In genomic region chr22:39375646-39376045, GRCh38 we compare ENCODE assay signal across 37 cellular contexts. TPM values are rescaled to one million over a fixed set of nuclear protein-coding genes. Genes with fewer than 3 reads are reported as not detected.
"Had no signal": no experiment of that assay in that cellular context is flagged by ENCODE, and none has a peak within 500 bp of the region (broad histone marks: within the 10 kb centered on the region; RNA-seq: fewer than 3 reads in every experiment).

No MANE protein-coding gene starts in this region.

- H3K27ac Mint-ChIP-seq: activated B cell treated with CpG ODN at 0.5 μM for 24 hours; activated CD4-positive, alpha-beta memory T cell treated with anti-CD3 and anti-CD28 coated beads for 36 hours; activated CD4-positive, alpha-beta T cell treated with anti-CD3 and anti-CD28 coated beads, Interleukin-2, amount 10 ng/mL, durations not matched to agents 24 days and 14 days; activated CD8-positive, alpha-beta T cell treated with anti-CD3 and anti-CD28 coated beads for 36 hours; activated naive CD4-positive, alpha-beta T cell treated with anti-CD3 and anti-CD28 coated beads for 36 hours; activated naive CD8-positive, alpha-beta T cell treated with anti-CD3 and anti-CD28 coated beads for 36 hours; activated T-cell treated with anti-CD3 and anti-CD28 coated beads, Interleukin-2, amount 50 U/mL, for 72 hours; activated T-helper 1 cell treated with anti-CD3 and anti-CD28 coated beads, Interleukin-12 subunit alpha, Interleukin-12 subunit beta, Interleukin-2, Interleukin-4 antibody, amounts not matched to agents 30 ng/mL and 10 ng/mL and 1 ng/mL, durations not matched to agents 14 hours and 24 hours and 36 hours; activated T-helper 17 cell treated with anti-CD3 and anti-CD28 coated beads, Interleukin-2, amount 50 U/mL, for 72 hours; T-helper 1 cell treated with Interleukin-12 subunit alpha and Interleukin-12 subunit beta and Interleukin-4 antibody, amounts not matched to agents 30 μg/mL and 1 μg/mL, for 36 hours; T-helper 2 cell treated with Interferon-gamma antibody and Interleukin-4, amounts not matched to agents 5 μg/mL and 100 μg/mL, for 36 hours had no signal

- H3K4me3 Mint-ChIP-seq: activated B cell treated with CpG ODN at 0.5 μM for 24 hours; activated CD4-positive, alpha-beta memory T cell treated with anti-CD3 and anti-CD28 coated beads for 36 hours; activated CD4-positive, alpha-beta T cell treated with anti-CD3 and anti-CD28 coated beads, Interleukin-2, amount 10 ng/mL, durations not matched to agents 24 days and 14 days; activated CD8-positive, alpha-beta T cell treated with anti-CD3 and anti-CD28 coated beads for 36 hours; activated naive CD4-positive, alpha-beta T cell treated with anti-CD3 and anti-CD28 coated beads for 36 hours; activated naive CD8-positive, alpha-beta T cell treated with anti-CD3 and anti-CD28 coated beads for 36 hours; activated T-cell treated with anti-CD3 and anti-CD28 coated beads, Interleukin-2, amount 50 U/mL, for 4 hours; activated T-cell treated with anti-CD3 and anti-CD28 coated beads, Interleukin-2, amount 50 U/mL, for 72 hours; activated T-helper 1 cell treated with anti-CD3 and anti-CD28 coated beads, Interleukin-12 subunit alpha, Interleukin-12 subunit beta, Interleukin-2, Interleukin-4 antibody, amounts not matched to agents 30 ng/mL and 10 ng/mL and 1 ng/mL, durations not matched to agents 14 hours and 24 hours and 36 hours; activated T-helper 17 cell treated with anti-CD3 and anti-CD28 coated beads, Interleukin-2, amount 50 U/mL, for 72 hours; T-helper 1 cell treated with Interleukin-12 subunit alpha and Interleukin-12 subunit beta and Interleukin-4 antibody, amounts not matched to agents 30 μg/mL and 1 μg/mL, for 36 hours; T-helper 2 cell treated with Interferon-gamma antibody and Interleukin-4, amounts not matched to agents 5 μg/mL and 100 μg/mL, for 36 hours had no signal

- H3K9me3 ChIP-seq: adrenal gland, body of pancreas, breast epithelium had no signal

- H3K9me3 Mint-ChIP-seq: activated B cell treated with CpG ODN at 0.5 μM for 24 hours; activated CD4-positive, alpha-beta memory T cell treated with anti-CD3 and anti-CD28 coated beads for 36 hours; activated CD4-positive, alpha-beta T cell treated with anti-CD3 and anti-CD28 coated beads, Interleukin-2, amount 10 ng/mL, durations not matched to agents 24 days and 14 days; activated naive CD4-positive, alpha-beta T cell treated with anti-CD3 and anti-CD28 coated beads for 36 hours; activated naive CD4-positive, alpha-beta T cell treated with anti-CD3 and anti-CD28 coated beads, Interleukin-2, amount 50 U/mL, for 72 hours; activated T-cell treated with anti-CD3 and anti-CD28 coated beads, Interleukin-2, amount 50 U/mL, for 4 hours; activated T-cell treated with anti-CD3 and anti-CD28 coated beads, Interleukin-2, amount 50 U/mL, for 72 hours; activated T-helper 1 cell treated with anti-CD3 and anti-CD28 coated beads, Interleukin-12 subunit alpha, Interleukin-12 subunit beta, Interleukin-2, Interleukin-4 antibody, amounts not matched to agents 30 ng/mL and 10 ng/mL and 1 ng/mL, durations not matched to agents 14 hours and 24 hours and 36 hours; activated T-helper 17 cell treated with anti-CD3 and anti-CD28 coated beads, Interleukin-2, amount 50 U/mL, for 72 hours; T-helper 2 cell treated with Interferon-gamma antibody and Interleukin-4, amounts not matched to agents 5 μg/mL and 100 μg/mL, for 36 hours had no signal

- H3K36me3 Mint-ChIP-seq: activated CD4-positive, alpha-beta memory T cell treated with anti-CD3 and anti-CD28 coated beads for 36 hours; activated naive CD4-positive, alpha-beta T cell treated with anti-CD3 and anti-CD28 coated beads, Interleukin-2, amount 50 U/mL, for 72 hours; activated naive CD8-positive, alpha-beta T cell treated with anti-CD3 and anti-CD28 coated beads for 36 hours had no signal

- H3K27me3 ChIP-seq: adrenal gland, body of pancreas, brain microvascular endothelial cell, breast epithelium had no signal

- H3K27ac ChIP-seq: adrenal gland, body of pancreas, brain microvascular endothelial cell, breast epithelium, VCaP had no signal

- H3K4me1 Mint-ChIP-seq: activated B cell treated with CpG ODN at 0.5 μM for 24 hours; activated CD4-positive, alpha-beta T cell treated with anti-CD3 and anti-CD28 coated beads, Interleukin-2, amount 10 ng/mL, durations not matched to agents 24 days and 14 days; activated naive CD8-positive, alpha-beta T cell treated with anti-CD3 and anti-CD28 coated beads for 36 hours; activated T-helper 17 cell treated with anti-CD3 and anti-CD28 coated beads, Interleukin-2, amount 50 U/mL, for 72 hours had no signal

- DNase-seq: activated B cell treated with CpG ODN at 0.5 μM for 24 hours; activated CD4-positive, alpha-beta memory T cell treated with anti-CD3 and anti-CD28 coated beads for 36 hours; activated CD4-positive, alpha-beta T cell treated with anti-CD3 and anti-CD28 coated beads for 4 hours; activated CD4-positive, alpha-beta T cell treated with anti-CD3 and anti-CD28 coated beads, Interleukin-2, amount 10 ng/mL, durations not matched to agents 24 days and 14 days; activated CD4-positive, alpha-beta T cell treated with anti-CD3 and anti-CD28 coated beads, Interleukin-2, amount 50 U/mL, for 1 hour; activated CD4-positive, alpha-beta T cell treated with anti-CD3 and anti-CD28 coated beads, Interleukin-2, amount 50 U/mL, for 4 hours; activated CD4-positive, CD25-positive, alpha-beta regulatory T cell treated with anti-CD3 and anti-CD28 coated beads, Interleukin-2, amount 50 U/mL, for 72 hours; activated CD8-positive, alpha-beta memory T cell treated with anti-CD3 and anti-CD28 coated beads, Interleukin-2, amount 50 U/mL, for 4 hours; activated CD8-positive, alpha-beta T cell treated with anti-CD3 and anti-CD28 coated beads for 36 hours; activated effector memory CD4-positive, alpha-beta T cell treated with anti-CD3 and anti-CD28 coated beads, Interleukin-2, amount 50 U/mL, for 16 hours; activated gamma-delta T cell treated with Interleukin-2 at 50 U/mL for 16 hours; activated naive CD4-positive, alpha-beta T cell; activated naive CD4-positive, alpha-beta T cell treated with anti-CD3 and anti-CD28 coated beads for 36 hours; activated naive CD4-positive, alpha-beta T cell treated with anti-CD3 and anti-CD28 coated beads, Interleukin-2, amount 50 U/mL, for 16 hours; activated naive CD8-positive, alpha-beta T cell treated with anti-CD3 and anti-CD28 coated beads for 36 hours; activated T-cell treated with anti-CD3 and anti-CD28 coated beads for 4 hours; activated T-cell treated with anti-CD3 and anti-CD28 coated beads, Interleukin-2, amount 50 U/mL, for 1 hour; activated T-cell treated with anti-CD3 and anti-CD28 coated beads, Interleukin-2, amount 50 U/mL, for 4 hours; activated T-cell treated with anti-CD3 and anti-CD28 coated beads, Interleukin-2, amount 50 U/mL, for 72 hours; adrenal gland; amniotic stem cell; aorta; body of pancreas; brain microvascular endothelial cell; central memory CD4-positive, alpha-beta T cell; T-helper 1 cell; T-helper 2 cell; T-helper 9 cell had no signal

- H3K27me3 Mint-ChIP-seq: activated B cell treated with CpG ODN at 0.5 μM for 24 hours; activated CD8-positive, alpha-beta T cell treated with anti-CD3 and anti-CD28 coated beads for 36 hours; activated naive CD8-positive, alpha-beta T cell treated with anti-CD3 and anti-CD28 coated beads for 36 hours had no signal

- FAIRE-seq: astrocyte, TTC549 had no signal

- H3K36me3 ChIP-seq: adrenal gland, brain microvascular endothelial cell, breast epithelium had no signal

- ATAC-seq: activated CD8-positive, alpha-beta T cell treated with anti-CD3 and anti-CD28 coated beads for 36 hours; activated naive CD4-positive, alpha-beta T cell treated with anti-CD3 and anti-CD28 coated beads, Interleukin-2, amount 50 U/mL, for 72 hours; activated T-cell treated with anti-CD3 and anti-CD28 coated beads, Interleukin-2, amount 50 U/mL, for 4 hours; activated T-cell treated with anti-CD3 and anti-CD28 coated beads, Interleukin-2, amount 50 U/mL, for 72 hours; activated T-helper 17 cell treated with anti-CD3 and anti-CD28 coated beads, Interleukin-2, amount 50 U/mL, for 72 hours; body of pancreas had no signal

- H3K4me1 ChIP-seq: adrenal gland, body of pancreas, breast epithelium had no signal

- H3K4me3 ChIP-seq: adrenal gland, body of pancreas, breast epithelium had no signal

RNA-seq across cellular contexts. Expression of gene SYNGR1, which starts 25.9 kb away (rescaled TPM):
- total RNA-seq: activated CD4-positive, alpha-beta memory T cell treated with anti-CD3 and anti-CD28 coated beads for 36 hours; activated CD4-positive, alpha-beta T cell treated with anti-CD3 and anti-CD28 coated beads, Interleukin-2, amount 10 ng/mL, durations not matched to agents 24 days and 14 days; activated T-helper 1 cell treated with anti-CD3 and anti-CD28 coated beads, Interleukin-12 subunit alpha, Interleukin-12 subunit beta, Interleukin-2, Interleukin-4 antibody, amounts not matched to agents 30 ng/mL and 10 ng/mL and 1 ng/mL, durations not matched to agents 14 hours and 24 hours and 36 hours; activated T-helper 17 cell treated with anti-CD3 and anti-CD28 coated beads, Interleukin-2, amount 50 U/mL, for 72 hours had no signal
